ENCODE assay signal across 8 cellular contexts in genomic region chr3:53806182-53807116, GRCh38. TPM values are rescaled to one million over a fixed set of nuclear protein-coding genes. Genes with fewer than 3 reads are reported as not detected.
DNase-seq lines count a peak whose midpoint lies in the region; ATAC-seq, FAIRE-seq and TF ChIP-seq lines count a peak whose summit lies in the region.

No MANE protein-coding gene starts in this region.

- H3K27ac ChIP-seq in small intestine (ENCODE audit: low read depth in 1 of 2, low read length in 1 of 2), result no peak overlapping the region

- DNase-seq in M059J (ENCODE audit: low read depth), result peak; percentile 66
- DNase-seq in cardiac septum (ENCODE audit: low spot score), result peak; percentile 74
- peak; percentile 55 for DNase-seq in small intestine
- DNase-seq in dermis blood vessel endothelial cell, result no peak
- no peak for DNase-seq in activated naive CD4-positive, alpha-beta T cell treated with anti-CD3 and anti-CD28 coated beads, Interleukin-2, amount 50 U/mL, for 72 hours (ENCODE audit: low spot score in 2 of 2)
- no peak for DNase-seq in frontal cortex (ENCODE audit: low spot score in 2 of 2)
- DNase-seq in 8988T, result no peak

- no peak overlapping the region for H3K4me3 ChIP-seq in small intestine (ENCODE audit: low read depth in 1 of 2, low read length in 2 of 2)

- FAIRE-seq in small intestine (lab: Jason Lieb, UNC) (no peak), frontal cortex (lab: Jason Lieb, UNC) (no peak)

- in situ Hi-C loops in GM18951 (cut with MboI; ENCODE audit: low sequenced_read_pairs, unreplicated experiment), result no loop called here

- peak overlapping the region in 1 of 2 donors; percentile 68 for H3K27ac Mint-ChIP-seq in activated naive CD4-positive, alpha-beta T cell treated with anti-CD3 and anti-CD28 coated beads, Interleukin-2, amount 50 U/mL, for 72 hours

- ATAC-seq in activated naive CD4-positive, alpha-beta T cell treated with anti-CD3 and anti-CD28 coated beads, Interleukin-2, amount 50 U/mL, for 72 hours, result no peak

- intact Hi-C loops in cardiac septum (cut with DNase I), result no loop called here

- peak; percentile 24 for TF ChIP-seq POLR2A in GM18951 (IDR thresholded peaks at IDR 0.05; ENCODE audit: extremely low read depth, insufficient read depth, insufficient read length)

- H3K27me3 ChIP-seq in small intestine (ENCODE audit: control insufficient read depth in 2 of 2, insufficient read depth in 2 of 2, low read length in 2 of 2), result no peaks in the 10 kb centered on the region

- H3K9me3 Mint-ChIP-seq in activated naive CD4-positive, alpha-beta T cell treated with anti-CD3 and anti-CD28 coated beads, Interleukin-2, amount 50 U/mL, for 72 hours, result no peaks in the 10 kb centered on the region

- no peaks in the 10 kb centered on the region for H3K4me1 ChIP-seq in small intestine (ENCODE audit: control insufficient read depth in 2 of 2, insufficient read depth in 1 of 2, low read depth in 1 of 2, low read length in 1 of 2)

- no peaks in the 10 kb centered on the region for H3K9me3 ChIP-seq in small intestine (ENCODE audit: control insufficient read depth, low read depth)

- no peaks in the 10 kb centered on the region for H3K36me3 Mint-ChIP-seq in activated naive CD4-positive, alpha-beta T cell treated with anti-CD3 and anti-CD28 coated beads, Interleukin-2, amount 50 U/mL, for 72 hours

- no peaks in the 10 kb centered on the region for H3K36me3 ChIP-seq in small intestine (ENCODE audit: control insufficient read depth in 2 of 2, insufficient read depth in 2 of 2, low read length in 2 of 2)

- 21 to 59% (median 33%) methylated on average over 10 of the region's 10 CpGs for WGBS in small intestine, 3 donors

RNA-seq across cellular contexts. Expression of gene CHDH, which starts 39.8 kb away (rescaled TPM):
- total RNA-seq in M059J (2014; rRNA removed; shearing (Covaris generic)), result 0.07 and 0.17 TPM in 2 replicates
- total RNA-seq in cardiac septum (0.92 TPM), dermis blood vessel endothelial cell (0.23 and 1.0 TPM in 2 replicates), frontal cortex (1.2 TPM)
- 1 to 10 TPM; 2.2 to 8.5 (median 7.4) TPM for polyA plus RNA-seq in small intestine
- total RNA-seq in activated naive CD4-positive, alpha-beta T cell treated with anti-CD3 and anti-CD28 coated beads, Interleukin-2, amount 50 U/mL, for 72 hours, result under 1 TPM; 0.02 to 0.47 TPM

RNA-seq across cellular contexts. Expression of gene IL17RB, which starts 39.9 kb away (rescaled TPM):
- total RNA-seq in M059J (2014; rRNA removed; shearing (Covaris generic)), result 0.25 TPM in 1 of 2 replicates, not detected in the other
- 0.08 TPM for total RNA-seq in cardiac septum
- 10 to 100 TPM in 1 of 3 donors, 1 to 10 TPM in 2; 2.4 to 10.5 (median 9.2) TPM for polyA plus RNA-seq in small intestine
- 0.19 TPM in 1 of 2 replicates, not detected in the other for total RNA-seq in dermis blood vessel endothelial cell
- total RNA-seq in activated naive CD4-positive, alpha-beta T cell treated with anti-CD3 and anti-CD28 coated beads, Interleukin-2, amount 50 U/mL, for 72 hours, result under 1 TPM; 0.12 to 0.18 TPM
- 1.6 TPM for total RNA-seq in frontal cortex

Comparison
In these comparisons a context has a peak if more than half of its experiments do, and no peak if none do; other contexts are left out.
1. DNase-seq: peak in M059J (single experiment), cardiac septum (single experiment) and small intestine (single experiment); none in dermis blood vessel endothelial cell (single experiment), activated naive CD4-positive, alpha-beta T cell treated with anti-CD3 and anti-CD28 coated beads, Interleukin-2, amount 50 U/mL, for 72 hours (0 of 2), frontal cortex (0 of 2) and 8988T (single experiment).